9 cellular contexts compared by ENCODE assay signal in the genomic region with DNA sequence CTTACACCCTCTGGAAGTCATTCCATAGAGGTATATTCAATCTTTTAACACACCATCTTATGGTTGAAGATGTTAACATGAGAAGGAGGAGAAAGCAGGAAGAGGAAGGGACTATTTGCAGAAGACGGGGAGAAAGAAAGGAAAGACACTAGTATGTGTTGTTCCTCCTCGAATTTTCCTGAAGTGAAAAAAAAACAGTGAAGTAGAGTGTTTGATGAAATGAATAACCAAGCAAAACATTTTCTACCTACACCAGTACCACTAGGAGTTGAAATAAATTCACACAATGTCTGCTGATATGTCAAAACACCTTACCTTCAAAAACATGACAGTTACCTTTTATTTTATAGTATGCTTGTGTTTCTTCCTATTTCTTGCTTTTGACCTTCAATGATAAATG. TPM values are rescaled to one million over a fixed set of nuclear protein-coding genes. Genes with fewer than 3 reads are reported as not detected.
DNase-seq lines count a peak whose midpoint lies in the region; ATAC-seq, FAIRE-seq and TF ChIP-seq lines count a peak whose summit lies in the region.
"Had no signal": no experiment of that assay in that cellular context is flagged by ENCODE, and none has a peak within 500 bp of the region (broad histone marks: within the 10 kb centered on the region; RNA-seq: fewer than 3 reads in every experiment).

No MANE protein-coding gene starts in this region.

- H3K9me3 ChIP-seq in A549 (0 out of 3 replicates have a peak, but pooled peaks cover 2% of the 10 kb centered on the region), liver (ENCODE audit: control insufficient read depth in 4 of 4, low read length in 3 of 4) (no peaks in the 10 kb centered on the region)
- H3K9me3 ChIP-seq: uterus had no signal

- FAIRE-seq in A549 (lab: Jason Lieb, UNC), result no peak

- WGBS in A549 (ENCODE audit: missing lambda C conversion rate), result 52% methylated on average over 2 of the region's 2 CpGs
- WGBS in liver, result 50% methylated on average over 2 of the region's 2 CpGs

- H3K27me3 ChIP-seq in liver (ENCODE audit: control insufficient read depth in 4 of 4, insufficient read depth in 4 of 4, low read length in 3 of 4), result no peaks in the 10 kb centered on the region
- H3K27me3 ChIP-seq: uterus had no signal

- H3K27ac ChIP-seq in A549, result peak overlapping the region in 1 of 2 experiments; percentile 45; a peak in 2 of 6 replicates
- peak overlapping the region in 1 of 2 donors; percentile 100 for H3K27ac ChIP-seq in liver (ENCODE audit: low read depth in 1 of 2, low read length in 2 of 2)

- H3K4me3 Mint-ChIP-seq in HFFc6, result peak overlapping the region; percentile 100

- peak overlapping the region; percentile 100 for H3K27ac Mint-ChIP-seq in HFFc6

- in situ Hi-C loops in astrocyte of the cerebellum (cut with HindIII; ENCODE audit: low sequenced_read_pairs), result no loop called here

- H3K4me3 ChIP-seq in A549, result peak overlapping the region; percentile 71
- peak overlapping the region; percentile 77 for H3K4me3 ChIP-seq in astrocyte of the cerebellum (ENCODE audit: low read depth, low read length)
- peak overlapping the region in 2 of 3 donors; percentile 89 to 96 for H3K4me3 ChIP-seq in liver (ENCODE audit: low read depth in 1 of 3, low read length in 3 of 3)

- POLR2A ChIA-PET in A549 (lab: Yijun Ruan, JAX), result no interaction called here

- CTCF ChIA-PET in A549 (lab: Yijun Ruan, JAX), result no interaction called here

- TF ChIP-seq RAD21 in A549 (conservative IDR thresholded peaks at IDR 0.05 in 1 of 2, IDR thresholded peaks at IDR 0.05 in 1 of 2) (no peak), liver (IDR thresholded peaks at IDR 0.05) (no peak)

- TF ChIP-seq CTCF in A549 (IDR thresholded peaks at IDR 0.05) (no peak), HFFc6 (IDR thresholded peaks at IDR 0.05) (no peak), astrocyte of the cerebellum (IDR thresholded peaks at IDR 0.05; ENCODE audit: low read depth, low read length, missing control alignments) (no peak), liver (IDR thresholded peaks at IDR 0.05; ENCODE audit: low read depth, low read length, missing input control) (no peak)

- peak overlapping the region in 1 of 2 donors; percentile 98 for H3K9ac ChIP-seq in liver (ENCODE audit: low read depth in 1 of 2, low read length in 2 of 2)

- H3K36me3 Mint-ChIP-seq in HFFc6 (ENCODE audit: low read depth), result peaks cover 31% of the 10 kb centered on the region

- peaks cover 50% of the 10 kb centered on the region for H3K4me1 Mint-ChIP-seq in HFFc6 (ENCODE audit: low read depth)

- H3K4me2 ChIP-seq in A549, result peak overlapping the region; percentile 82

- H3K9me3 Mint-ChIP-seq in HFFc6, result no peaks in the 10 kb centered on the region

- TF ChIP-seq POLR2A in A549 (IDR thresholded peaks at IDR 0.05; ENCODE audit: low read length), result no peak

- DNase-seq in A549 (ENCODE audit: low read depth in 1 of 2, low spot score in 1 of 2) (no peak), HFFc6 (no peak), astrocyte of the cerebellum (ENCODE audit: low read depth) (no peak), putamen (ENCODE audit: low spot score) (no peak), amygdala (lab: John Stamatoyannopoulos, UW) (no peak), GOT3 (lab: John Stamatoyannopoulos, UW) (no peak), SIG-M5 treated with dmso at 0.1 percent for 504 hours (lab: John Stamatoyannopoulos, UW; ENCODE audit: unreplicated experiment) (no peak)
- DNase-seq: uterus had no signal

- no peak for TF ChIP-seq EP300 in A549 (IDR thresholded peaks at IDR 0.05)

- H3K4me1 ChIP-seq in A549 (peaks cover 29% of the 10 kb centered on the region; the same call in 2 of the 3 replicates), liver (ENCODE audit: control insufficient read depth in 4 of 4, insufficient read depth in 4 of 4, low read length in 3 of 4) (peaks cover 7 to 21% (median 16%) of the 10 kb centered on the region in 4 donors)

- peaks cover 3 to 13% (median 8%) of the 10 kb centered on the region in 4 donors for H3K36me3 ChIP-seq in liver (ENCODE audit: control insufficient read depth in 4 of 4, insufficient read depth in 3 of 4, low read depth in 1 of 4, low read length in 3 of 4)
- H3K36me3 ChIP-seq: uterus had no signal

- no peak for ATAC-seq in A549

- H3K27me3 Mint-ChIP-seq in HFFc6 (ENCODE audit: insufficient read depth), result peaks cover 5% of the 10 kb centered on the region

TF ChIP-seq in A549, 52 proteins besides CTCF, POLR2A, EP300 and RAD21:
- TF ChIP-seq JUN (IDR thresholded peaks at IDR 0.05) (no peak), RFX5 (IDR thresholded peaks at IDR 0.05) (no peak), CHD4 (IDR thresholded peaks at IDR 0.05; ENCODE audit: borderline replicate concordance) (no peak), NPAS2 (CRISPR knock-in tag; IDR thresholded peaks at IDR 0.05; ENCODE audit: borderline replicate concordance) (no peak), FOSL2 (IDR thresholded peaks at IDR 0.05) (no peak), FOSL2 (CRISPR knock-in tag; IDR thresholded peaks at IDR 0.05) (no peak), HOXB13 (CRISPR knock-in tag; IDR thresholded peaks at IDR 0.05; ENCODE audit: low read depth) (no peak), ZC3H11A (IDR thresholded peaks at IDR 0.05) (no peak), MAFK (IDR thresholded peaks at IDR 0.05; ENCODE audit: partially characterized antibody) (no peak), KDM5A (IDR thresholded peaks at IDR 0.05) (no peak)
TF ChIP-seq in A549: peak in this region for 0.

TF ChIP-seq in liver, 16 proteins besides CTCF, POLR2A, EP300 and RAD21:
- TF ChIP-seq YY1 (IDR thresholded peaks at IDR 0.05), result no peak

RNA-seq across cellular contexts. Expression of gene CNOT2, which starts 1.4 kb away (rescaled TPM):
- 99.1 and 105 TPM in 2 replicates for polyA plus RNA-seq in A549 (2011; rRNA removed)
- 41.5 and 41.7 TPM in 2 replicates for polyA plus RNA-seq in A549 (2012; cell fraction: cytosol; rRNA removed)
- polyA plus RNA-seq in A549 (2012; cell fraction: nucleus; rRNA removed), result 25.6 and 37.8 TPM in 2 replicates
- polyA plus RNA-seq in A549 (2017; fragmentation: RNase III; extraction: RNeasy Plus Mini Kit Qiagen cat#74134 plus additional on column Dnase treatment), result 87.2 to 90.6 TPM (median 87.7 TPM) in 3 replicates
- polyA minus RNA-seq in A549 (2011; rRNA and poly(A)+ RNA removed), result 155 and 175 TPM in 2 replicates
- total RNA-seq in HFFc6 (2021; fragmentation: NEBNext Ultra II Directional; extraction: Animal tissue kit (Norgen Biotek cat#: 25700)), result 10 to 100 TPM; 45.0 to 54.2 (median 49.5) TPM
- total RNA-seq in liver, result 10 to 100 TPM; 58.7 to 93.4 TPM
- 10 to 100 TPM; 17.5 to 39.3 TPM for polyA plus RNA-seq in liver
